ENCODE assay signal across 28 cellular contexts in genomic region chr15:64082757-64083156, GRCh38.
"Had no signal": no experiment of that assay in that cellular context is flagged by ENCODE, and none has a peak within 500 bp of the region (broad histone marks: within the 10 kb centered on the region; RNA-seq: fewer than 3 reads in every experiment).

No MANE protein-coding gene starts in this region.

- H3K27ac ChIP-seq: epithelial cell of prostate, esophagus squamous epithelium, heart right ventricle, left lung, lower lobe of right lung had no signal

- H3K4me1 Mint-ChIP-seq: endodermal cell; mesothelial cell of epicardium; naive thymus-derived CD8-positive, alpha-beta T cell had no signal

- H3K27ac Mint-ChIP-seq: dendritic cell treated with granulocyte-macrophage colony-stimulating factor and Interleukin-4, amounts not matched to agents 40 ng/mL and 50 ng/mL, for 4 days; effector memory CD8-positive, alpha-beta T cell; endodermal cell; mesothelial cell of epicardium had no signal

- H3K4me3 ChIP-seq: esophagus squamous epithelium, gastrocnemius medialis, heart right ventricle, left lung, lower lobe of right lung, mucosa of descending colon had no signal

- DNase-seq: cortex of kidney; effector CD8-positive, alpha-beta T cell; effector memory CD8-positive, alpha-beta T cell; endodermal cell; erythroblast; esophagus squamous epithelium; foreskin fibroblast; foreskin melanocyte; gastrocnemius medialis; glutamatergic neuron; head of caudate nucleus; heart right ventricle; hippocampal formation; left cardiac atrium; left lung; left ventricle myocardium superior; lower lobe of right lung; mesenchymal stem cell; mucosa of descending colon; naive B cell; naive thymus-derived CD8-positive, alpha-beta T cell had no signal

- ATAC-seq: effector memory CD8-positive, alpha-beta T cell; esophagus mucosa; gastrocnemius medialis; heart right ventricle; left cardiac atrium; left lung; left ventricle myocardium superior; lower lobe of right lung; mucosa of descending colon; naive thymus-derived CD8-positive, alpha-beta T cell had no signal

- H3K27me3 Mint-ChIP-seq: dendritic cell treated with granulocyte-macrophage colony-stimulating factor and Interleukin-4, amounts not matched to agents 40 ng/mL and 50 ng/mL, for 4 days; effector memory CD8-positive, alpha-beta T cell; naive B cell; naive thymus-derived CD8-positive, alpha-beta T cell had no signal

- H3K4me3 Mint-ChIP-seq: dendritic cell treated with granulocyte-macrophage colony-stimulating factor and Interleukin-4, amounts not matched to agents 40 ng/mL and 50 ng/mL, for 4 days; effector memory CD8-positive, alpha-beta T cell; endodermal cell; mesothelial cell of epicardium; naive B cell; naive thymus-derived CD8-positive, alpha-beta T cell had no signal

- FAIRE-seq: endometrium, islet of Langerhans, keratinocyte had no signal

- H3K9me3 Mint-ChIP-seq: dendritic cell treated with granulocyte-macrophage colony-stimulating factor and Interleukin-4, amounts not matched to agents 40 ng/mL and 50 ng/mL, for 4 days; effector memory CD8-positive, alpha-beta T cell; naive B cell; naive thymus-derived CD8-positive, alpha-beta T cell had no signal

- H3K9me3 ChIP-seq: esophagus squamous epithelium, gastrocnemius medialis, heart right ventricle, left lung, lower lobe of right lung, mucosa of descending colon had no signal

- H3K4me1 ChIP-seq: esophagus squamous epithelium, gastrocnemius medialis, heart right ventricle, left lung, lower lobe of right lung had no signal

- H3K27me3 ChIP-seq: esophagus squamous epithelium, gastrocnemius medialis, heart right ventricle, left lung had no signal
